In the genomic region with DNA sequence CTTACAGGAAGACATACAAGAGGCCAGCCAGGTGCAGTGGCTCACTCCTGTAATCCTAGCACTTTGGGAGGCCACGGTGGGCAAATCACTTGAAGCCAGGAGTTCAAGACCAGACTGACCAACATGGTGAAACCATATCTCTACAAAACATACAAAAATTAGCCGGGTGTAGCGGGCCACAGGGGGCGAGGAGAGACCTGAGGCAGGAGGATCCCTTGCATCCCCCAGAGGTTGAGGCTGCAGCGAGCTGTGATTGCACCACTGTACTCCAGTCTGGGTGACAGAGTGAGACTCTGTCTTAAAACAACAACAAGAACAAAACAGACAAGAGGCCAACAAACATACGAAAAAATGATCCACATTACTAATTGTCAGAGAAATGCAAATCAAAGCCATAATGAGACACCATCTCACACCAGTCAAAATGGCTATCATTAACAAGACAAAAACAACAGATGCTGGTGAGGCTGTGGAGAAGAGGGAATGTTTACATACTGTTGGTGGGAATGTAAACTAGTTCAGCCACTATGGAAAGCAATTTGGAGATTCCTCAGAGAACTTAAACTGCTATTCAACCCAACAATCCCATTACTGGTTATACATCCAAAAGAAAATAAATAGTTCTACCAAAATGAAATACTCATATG, we compare ENCODE assay signal across 25 cellular contexts.
"Had no signal": no experiment of that assay in that cellular context is flagged by ENCODE, and none has a peak within 500 bp of the region (broad histone marks: within the 10 kb centered on the region; RNA-seq: fewer than 3 reads in every experiment).

No MANE protein-coding gene starts in this region.

- H3K4me3 ChIP-seq: coronary artery, esophagus squamous epithelium, heart right ventricle, ovary, psoas muscle, sigmoid colon, stomach, thyroid gland had no signal

- H3K9me3 ChIP-seq: esophagus squamous epithelium, ovary, psoas muscle, sigmoid colon, stomach, thyroid gland had no signal

- H3K4me1 ChIP-seq: esophagus squamous epithelium, heart right ventricle, psoas muscle, sigmoid colon, stomach, thyroid gland had no signal

- H3K36me3 Mint-ChIP-seq: naive thymus-derived CD8-positive, alpha-beta T cell; stimulated activated effector memory CD8-positive, alpha-beta T cell treated with anti-CD3 and anti-CD28 coated beads, Interleukin-12 subunit alpha, Interleukin-12 subunit beta, amount 100 ng/mL, for 72 hours; type B pancreatic cell had no signal

- DNase-seq: dermis blood vessel endothelial cell; effector memory CD4-positive, alpha-beta T cell; erythroblast; esophagus squamous epithelium; foreskin melanocyte; glutamatergic neuron; heart right ventricle; hippocampal formation; naive thymus-derived CD8-positive, alpha-beta T cell; occipital lobe; ovary; psoas muscle; right cardiac atrium; sigmoid colon; stimulated activated CD4-positive, alpha-beta T cell treated with anti-CD3 and anti-CD28 coated beads, Interleukin-2, amount 100 ng/mL, for 24 hours; stimulated activated CD4-positive, alpha-beta T cell treated with anti-CD3 and anti-CD28 coated beads, Interleukin-4, amount 100 ng/mL, for 24 hours; stimulated activated naive CD4-positive, alpha-beta T cell treated with Interleukin-2 at 50 U/mL for 16 hours; stomach; thyroid gland had no signal

- H3K27ac Mint-ChIP-seq: naive thymus-derived CD8-positive, alpha-beta T cell; stimulated activated effector memory CD8-positive, alpha-beta T cell treated with anti-CD3 and anti-CD28 coated beads, Interleukin-12 subunit alpha, Interleukin-12 subunit beta, amount 100 ng/mL, for 72 hours; type B pancreatic cell had no signal

- ATAC-seq: heart right ventricle; left lobe of liver; naive thymus-derived CD8-positive, alpha-beta T cell; psoas muscle; right cardiac atrium; stimulated activated effector memory CD8-positive, alpha-beta T cell treated with anti-CD3 and anti-CD28 coated beads, Interleukin-12 subunit alpha, Interleukin-12 subunit beta, amount 100 ng/mL, for 72 hours had no signal

- H3K27me3 Mint-ChIP-seq: naive thymus-derived CD8-positive, alpha-beta T cell; type B pancreatic cell had no signal

- H3K27ac ChIP-seq: coronary artery, esophagus squamous epithelium, heart right ventricle, ovary, psoas muscle, sigmoid colon, stomach, thyroid gland had no signal

- H3K4me3 Mint-ChIP-seq: naive thymus-derived CD8-positive, alpha-beta T cell; stimulated activated effector memory CD8-positive, alpha-beta T cell treated with anti-CD3 and anti-CD28 coated beads, Interleukin-12 subunit alpha, Interleukin-12 subunit beta, amount 100 ng/mL, for 72 hours; type B pancreatic cell had no signal

- H3K36me3 ChIP-seq: esophagus squamous epithelium, heart right ventricle, ovary, sigmoid colon, stomach, thyroid gland had no signal

- H3K4me1 Mint-ChIP-seq: naive thymus-derived CD8-positive, alpha-beta T cell; stimulated activated effector memory CD8-positive, alpha-beta T cell treated with anti-CD3 and anti-CD28 coated beads, Interleukin-12 subunit alpha, Interleukin-12 subunit beta, amount 100 ng/mL, for 72 hours had no signal

- H3K27me3 ChIP-seq: esophagus squamous epithelium, heart right ventricle, ovary, sigmoid colon, stomach, thyroid gland had no signal

- FAIRE-seq: endometrium, keratinocyte had no signal
